Comparison of ENCODE assay signal across 32 cellular contexts in the genomic region with DNA sequence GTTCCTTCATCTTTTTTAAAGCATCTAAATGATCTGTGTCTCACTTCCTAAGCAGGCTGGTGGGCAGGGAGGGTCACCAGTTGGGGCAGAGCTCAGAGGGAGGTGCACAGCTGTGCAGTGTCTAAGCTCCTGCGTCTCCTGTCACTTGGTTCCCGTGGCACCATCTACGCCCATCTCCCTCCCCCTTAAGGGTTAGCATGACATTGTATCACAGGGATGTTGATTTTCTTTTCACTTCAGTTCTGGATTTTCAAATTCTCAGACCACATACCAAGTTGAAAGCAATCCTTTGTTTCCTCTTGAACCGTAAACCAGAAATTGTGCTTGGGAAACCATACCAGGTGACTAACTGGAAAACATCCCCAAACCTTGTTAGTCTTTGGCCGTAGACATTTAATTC.
"Had no signal": no experiment of that assay in that cellular context is flagged by ENCODE, and none has a peak within 500 bp of the region (broad histone marks: within the 10 kb centered on the region; RNA-seq: fewer than 3 reads in every experiment).

No MANE protein-coding gene starts in this region.

- H3K27me3 ChIP-seq: adrenal gland had no signal

- DNase-seq: activated B cell treated with CpG ODN at 0.5 μM for 24 hours; activated CD4-positive, alpha-beta memory T cell treated with anti-CD3 and anti-CD28 coated beads for 36 hours; activated CD4-positive, alpha-beta T cell treated with anti-CD3 and anti-CD28 coated beads for 4 hours; activated CD4-positive, alpha-beta T cell treated with anti-CD3 and anti-CD28 coated beads, Interleukin-2, amount 10 ng/mL, durations not matched to agents 24 days and 14 days; activated CD4-positive, alpha-beta T cell treated with anti-CD3 and anti-CD28 coated beads, Interleukin-2, amount 50 U/mL, for 1 hour; activated CD4-positive, alpha-beta T cell treated with anti-CD3 and anti-CD28 coated beads, Interleukin-2, amount 50 U/mL, for 4 hours; activated CD4-positive, CD25-positive, alpha-beta regulatory T cell treated with anti-CD3 and anti-CD28 coated beads, Interleukin-2, amount 50 U/mL, for 72 hours; activated CD8-positive, alpha-beta memory T cell treated with anti-CD3 and anti-CD28 coated beads, Interleukin-2, amount 50 U/mL, for 4 hours; activated CD8-positive, alpha-beta T cell treated with anti-CD3 and anti-CD28 coated beads for 36 hours; activated effector memory CD4-positive, alpha-beta T cell treated with anti-CD3 and anti-CD28 coated beads, Interleukin-2, amount 50 U/mL, for 16 hours; activated gamma-delta T cell treated with Interleukin-2 at 50 U/mL for 16 hours; activated naive CD4-positive, alpha-beta T cell; activated naive CD4-positive, alpha-beta T cell treated with anti-CD3 and anti-CD28 coated beads for 36 hours; activated naive CD8-positive, alpha-beta T cell treated with anti-CD3 and anti-CD28 coated beads for 36 hours; activated T-cell treated with anti-CD3 and anti-CD28 coated beads for 4 hours; activated T-cell treated with anti-CD3 and anti-CD28 coated beads, Interleukin-2, amount 50 U/mL, for 1 hour; activated T-cell treated with anti-CD3 and anti-CD28 coated beads, Interleukin-2, amount 50 U/mL, for 4 hours; activated T-cell treated with anti-CD3 and anti-CD28 coated beads, Interleukin-2, amount 50 U/mL, for 72 hours; adrenal gland; amniotic stem cell; aorta; central memory CD4-positive, alpha-beta T cell; T-helper 1 cell; T-helper 2 cell; T-helper 9 cell had no signal

- H3K27ac ChIP-seq: adrenal gland, VCaP had no signal

- H3K9me3 ChIP-seq: adrenal gland had no signal

- H3K4me3 Mint-ChIP-seq: activated B cell treated with CpG ODN at 0.5 μM for 24 hours; activated CD4-positive, alpha-beta memory T cell treated with anti-CD3 and anti-CD28 coated beads for 36 hours; activated CD4-positive, alpha-beta T cell treated with anti-CD3 and anti-CD28 coated beads, Interleukin-2, amount 10 ng/mL, durations not matched to agents 24 days and 14 days; activated CD8-positive, alpha-beta T cell treated with anti-CD3 and anti-CD28 coated beads for 36 hours; activated naive CD4-positive, alpha-beta T cell treated with anti-CD3 and anti-CD28 coated beads for 36 hours; activated naive CD8-positive, alpha-beta T cell treated with anti-CD3 and anti-CD28 coated beads for 36 hours; activated T-cell treated with anti-CD3 and anti-CD28 coated beads, Interleukin-2, amount 50 U/mL, for 4 hours; activated T-cell treated with anti-CD3 and anti-CD28 coated beads, Interleukin-2, amount 50 U/mL, for 72 hours; activated T-helper 1 cell treated with anti-CD3 and anti-CD28 coated beads, Interleukin-12 subunit alpha, Interleukin-12 subunit beta, Interleukin-2, Interleukin-4 antibody, amounts not matched to agents 30 ng/mL and 10 ng/mL and 1 ng/mL, durations not matched to agents 14 hours and 24 hours and 36 hours; activated T-helper 17 cell treated with anti-CD3 and anti-CD28 coated beads, Interleukin-2, amount 50 U/mL, for 72 hours; brain; T-helper 1 cell treated with Interleukin-12 subunit alpha and Interleukin-12 subunit beta and Interleukin-4 antibody, amounts not matched to agents 30 μg/mL and 1 μg/mL, for 36 hours; T-helper 2 cell treated with Interferon-gamma antibody and Interleukin-4, amounts not matched to agents 5 μg/mL and 100 μg/mL, for 36 hours had no signal

- H3K27me3 Mint-ChIP-seq: activated B cell treated with CpG ODN at 0.5 μM for 24 hours; activated CD4-positive, alpha-beta T cell treated with anti-CD3 and anti-CD28 coated beads, Interleukin-2, amount 10 ng/mL, durations not matched to agents 24 days and 14 days; activated CD8-positive, alpha-beta T cell treated with anti-CD3 and anti-CD28 coated beads for 36 hours; activated naive CD8-positive, alpha-beta T cell treated with anti-CD3 and anti-CD28 coated beads for 36 hours had no signal

- H3K9me3 Mint-ChIP-seq: activated B cell treated with CpG ODN at 0.5 μM for 24 hours; activated CD4-positive, alpha-beta memory T cell treated with anti-CD3 and anti-CD28 coated beads for 36 hours; activated CD8-positive, alpha-beta T cell treated with anti-CD3 and anti-CD28 coated beads for 36 hours; activated naive CD4-positive, alpha-beta T cell treated with anti-CD3 and anti-CD28 coated beads for 36 hours; activated naive CD4-positive, alpha-beta T cell treated with anti-CD3 and anti-CD28 coated beads, Interleukin-2, amount 50 U/mL, for 72 hours; activated naive CD8-positive, alpha-beta T cell treated with anti-CD3 and anti-CD28 coated beads for 36 hours; activated T-cell treated with anti-CD3 and anti-CD28 coated beads, Interleukin-2, amount 50 U/mL, for 4 hours; activated T-cell treated with anti-CD3 and anti-CD28 coated beads, Interleukin-2, amount 50 U/mL, for 72 hours; activated T-helper 1 cell treated with anti-CD3 and anti-CD28 coated beads, Interleukin-12 subunit alpha, Interleukin-12 subunit beta, Interleukin-2, Interleukin-4 antibody, amounts not matched to agents 30 ng/mL and 10 ng/mL and 1 ng/mL, durations not matched to agents 14 hours and 24 hours and 36 hours; activated T-helper 17 cell treated with anti-CD3 and anti-CD28 coated beads, Interleukin-2, amount 50 U/mL, for 72 hours; T-helper 1 cell treated with Interleukin-12 subunit alpha and Interleukin-12 subunit beta and Interleukin-4 antibody, amounts not matched to agents 30 μg/mL and 1 μg/mL, for 36 hours; T-helper 2 cell treated with Interferon-gamma antibody and Interleukin-4, amounts not matched to agents 5 μg/mL and 100 μg/mL, for 36 hours had no signal

- H3K4me1 Mint-ChIP-seq: activated B cell treated with CpG ODN at 0.5 μM for 24 hours, brain had no signal

- H3K36me3 Mint-ChIP-seq: activated CD4-positive, alpha-beta memory T cell treated with anti-CD3 and anti-CD28 coated beads for 36 hours; activated naive CD4-positive, alpha-beta T cell treated with anti-CD3 and anti-CD28 coated beads, Interleukin-2, amount 50 U/mL, for 72 hours; activated naive CD8-positive, alpha-beta T cell treated with anti-CD3 and anti-CD28 coated beads for 36 hours had no signal

- H3K4me3 ChIP-seq: adrenal gland had no signal

- H3K36me3 ChIP-seq: adrenal gland had no signal

- H3K27ac Mint-ChIP-seq: activated B cell treated with CpG ODN at 0.5 μM for 24 hours; activated CD4-positive, alpha-beta memory T cell treated with anti-CD3 and anti-CD28 coated beads for 36 hours; activated CD4-positive, alpha-beta T cell treated with anti-CD3 and anti-CD28 coated beads, Interleukin-2, amount 10 ng/mL, durations not matched to agents 24 days and 14 days; activated CD8-positive, alpha-beta T cell treated with anti-CD3 and anti-CD28 coated beads for 36 hours; activated naive CD4-positive, alpha-beta T cell treated with anti-CD3 and anti-CD28 coated beads for 36 hours; activated naive CD4-positive, alpha-beta T cell treated with anti-CD3 and anti-CD28 coated beads, Interleukin-2, amount 50 U/mL, for 72 hours; activated naive CD8-positive, alpha-beta T cell treated with anti-CD3 and anti-CD28 coated beads for 36 hours; activated T-cell treated with anti-CD3 and anti-CD28 coated beads, Interleukin-2, amount 50 U/mL, for 72 hours; activated T-helper 1 cell treated with anti-CD3 and anti-CD28 coated beads, Interleukin-12 subunit alpha, Interleukin-12 subunit beta, Interleukin-2, Interleukin-4 antibody, amounts not matched to agents 30 ng/mL and 10 ng/mL and 1 ng/mL, durations not matched to agents 14 hours and 24 hours and 36 hours; activated T-helper 17 cell treated with anti-CD3 and anti-CD28 coated beads, Interleukin-2, amount 50 U/mL, for 72 hours; brain; T-helper 1 cell treated with Interleukin-12 subunit alpha and Interleukin-12 subunit beta and Interleukin-4 antibody, amounts not matched to agents 30 μg/mL and 1 μg/mL, for 36 hours; T-helper 2 cell treated with Interferon-gamma antibody and Interleukin-4, amounts not matched to agents 5 μg/mL and 100 μg/mL, for 36 hours had no signal

- H3K4me1 ChIP-seq: adrenal gland had no signal

- ATAC-seq: activated CD8-positive, alpha-beta T cell treated with anti-CD3 and anti-CD28 coated beads for 36 hours; activated naive CD4-positive, alpha-beta T cell treated with anti-CD3 and anti-CD28 coated beads, Interleukin-2, amount 50 U/mL, for 72 hours; activated T-cell treated with anti-CD3 and anti-CD28 coated beads, Interleukin-2, amount 50 U/mL, for 4 hours; activated T-cell treated with anti-CD3 and anti-CD28 coated beads, Interleukin-2, amount 50 U/mL, for 72 hours; activated T-helper 17 cell treated with anti-CD3 and anti-CD28 coated beads, Interleukin-2, amount 50 U/mL, for 72 hours had no signal
